11 cellular contexts compared by ENCODE assay signal in the genomic region with DNA sequence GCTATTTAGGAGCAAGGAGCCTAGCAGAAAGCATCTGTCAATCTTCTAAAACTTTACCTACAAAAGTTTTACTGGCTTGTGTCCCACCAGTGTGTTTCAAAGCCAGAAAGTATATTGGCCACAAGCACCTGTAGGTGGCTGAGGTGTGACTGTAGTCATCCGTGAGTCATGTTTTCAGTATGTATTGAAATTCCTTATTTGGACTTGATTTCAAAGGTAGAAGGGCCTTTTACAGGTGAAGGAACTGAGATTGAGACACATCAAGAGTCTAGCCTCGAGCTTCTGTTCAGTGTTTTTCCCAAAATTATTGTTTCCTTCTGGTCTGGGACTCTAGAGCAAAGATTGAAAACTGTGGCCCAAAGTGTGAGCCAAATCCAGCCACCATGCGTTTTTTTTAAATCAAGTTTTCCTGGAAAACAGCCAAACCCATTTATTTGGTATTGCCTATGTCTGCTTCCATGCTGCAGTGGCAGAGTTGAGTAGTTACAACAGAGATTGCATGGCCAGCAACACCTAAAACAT.
DNase-seq lines count a peak whose midpoint lies in the region; ATAC-seq and TF ChIP-seq lines count a peak whose summit lies in the region.
"Had no signal": no experiment of that assay in that cellular context is flagged by ENCODE, and none has a peak within 500 bp of the region (broad histone marks: within the 10 kb centered on the region; RNA-seq: fewer than 3 reads in every experiment).

No MANE protein-coding gene starts in this region.

- H3K36me3 ChIP-seq in A673 (ENCODE audit: insufficient read depth, low read length, poor library complexity, severe bottlenecking): no peaks in the 10 kb centered on the region
- H3K36me3 ChIP-seq in colonic mucosa: peaks cover 5% of the 10 kb centered on the region
- H3K36me3 ChIP-seq: prostate gland had no signal

- H3K36me3 Mint-ChIP-seq in T-cell: peaks cover 47% of the 10 kb centered on the region

- intact Hi-C loops in A673 (cut with micrococcal nuclease; ENCODE audit: unreplicated experiment) (loop anchor here (5.0 kb wide), 3 partner anchors 158 to 293 kb away; no protein-coding TSS in a partner anchor), colonic mucosa (cut with DNase I) (no loop called here)

- POLR2A ChIA-PET in A673 (lab: Charles Lee; ENCODE audit: low non-redundant PET) (interaction anchor here (0.7 kb wide), 1 partner anchor 74 kb away, joined by 3 read pairs; no protein-coding TSS in a partner anchor), T-cell (lab: Charles Lee) (interaction anchor here in 1 of 2 donors (0.7 kb wide), 1 partner anchor 47 kb away, joined by 3 read pairs; no protein-coding TSS in a partner anchor)

- H3K4me3 Mint-ChIP-seq in T-cell: peak overlapping the region in 1 of 3 donors; percentile 26

- H3K9me3 ChIP-seq in A673 (ENCODE audit: low read depth, low read length, poor library complexity, severe bottlenecking) (no peaks in the 10 kb centered on the region), colonic mucosa (no peaks in the 10 kb centered on the region)
- H3K9me3 ChIP-seq: prostate gland had no signal

- ATAC-seq in T-cell (replicated peaks in 1 of 4) (peak in 1 of 4 experiments; percentile 48), foreskin keratinocyte (peak; percentile 72), HG02852 (IDR thresholded peaks at IDR 0.05; ENCODE audit: unreplicated experiment) (no peak), GM21526 (IDR thresholded peaks at IDR 0.05; ENCODE audit: low FRiP score, unreplicated experiment) (no peak), HG03097 (IDR thresholded peaks at IDR 0.05; ENCODE audit: low FRiP score, unreplicated experiment) (no peak)

- no peaks in the 10 kb centered on the region for H3K27me3 Mint-ChIP-seq in T-cell

- H3K4me3 ChIP-seq in A673 (ENCODE audit: low read depth, low read length, poor library complexity, severe bottlenecking) (no peak overlapping the region), GM12865 (ENCODE audit: low read depth, low read length) (no peak overlapping the region), colonic mucosa (no peak overlapping the region)
- H3K4me3 ChIP-seq: cardiac muscle cell, prostate gland had no signal

- TF ChIP-seq CTCF in A673 (conservative IDR thresholded peaks at IDR 0.05; ENCODE audit: low read depth, low read length): no peak
- TF ChIP-seq CTCF in GM12865 (IDR thresholded peaks at IDR 0.05; ENCODE audit: insufficient read depth, low read depth, low read length, missing control alignments): no peak
- TF ChIP-seq CTCF in foreskin keratinocyte (conservative IDR thresholded peaks at IDR 0.05): no peak
- no peak for TF ChIP-seq CTCF in colonic mucosa (IDR thresholded peaks at IDR 0.05)

- no peak overlapping the region for H3K9ac ChIP-seq in colonic mucosa (ENCODE audit: low read depth in 2 of 2, low read length in 2 of 2)

- BruUV-seq in A673 (replicated peaks; lab: Mats Ljungman, UMichigan): no TSS peak

- peaks cover 40 to 56% (median 47%) of the 10 kb centered on the region in 3 donors for H3K4me1 Mint-ChIP-seq in T-cell

- H3K27ac ChIP-seq in A673 (ENCODE audit: low read depth, low read length, poor library complexity, severe bottlenecking) (peak overlapping the region; percentile 73), foreskin keratinocyte (no peak overlapping the region), colonic mucosa (no peak overlapping the region)
- H3K27ac ChIP-seq: cardiac muscle cell, prostate gland had no signal

- no peaks in the 10 kb centered on the region for H3K9me3 Mint-ChIP-seq in T-cell

- CTCF ChIA-PET in A673 (lab: Charles Lee): no interaction called here
- CTCF ChIA-PET in T-cell (lab: Charles Lee): interaction anchor here (1.0 to 1.2 kb wide), 2 partner anchors 157 to 158 kb away, joined by 3 to 4 read pairs; no protein-coding TSS in a partner anchor

- H3K27me3 ChIP-seq in A673 (replicated peaks; ENCODE audit: insufficient read depth, low read depth, low read length, poor library complexity) (no peaks in the 10 kb centered on the region), foreskin keratinocyte (no peaks in the 10 kb centered on the region), colonic mucosa (no peaks in the 10 kb centered on the region)
- H3K27me3 ChIP-seq: cardiac muscle cell had no signal

- H3K4me1 ChIP-seq in A673 (ENCODE audit: insufficient read depth, low read length, poor library complexity, severe bottlenecking) (peaks cover 49% of the 10 kb centered on the region), foreskin keratinocyte (peaks cover 43% of the 10 kb centered on the region), colonic mucosa (peaks cover 12% of the 10 kb centered on the region)

- DNase-seq in A673 (ENCODE audit: low spot score) (peak; percentile 65), GM12865 (ENCODE audit: low read depth) (peak; percentile 38), T-cell (no peak), foreskin keratinocyte (peak; percentile 79 to 83), colonic mucosa (no peak)
- DNase-seq: T-helper 9 cell had no signal

- H3K27ac Mint-ChIP-seq in T-cell: peak overlapping the region; percentile 31 to 60

Comparison
In these comparisons a context has a peak if more than half of its experiments do, and no peak if none do; other contexts are left out.
1. DNase-seq: peak in A673 (single experiment), GM12865 (single experiment) and foreskin keratinocyte (2 of 2); none in T-cell (0 of 34) and colonic mucosa (single experiment).